Comparison of ENCODE assay signal across 1 cellular context in the genomic region with DNA sequence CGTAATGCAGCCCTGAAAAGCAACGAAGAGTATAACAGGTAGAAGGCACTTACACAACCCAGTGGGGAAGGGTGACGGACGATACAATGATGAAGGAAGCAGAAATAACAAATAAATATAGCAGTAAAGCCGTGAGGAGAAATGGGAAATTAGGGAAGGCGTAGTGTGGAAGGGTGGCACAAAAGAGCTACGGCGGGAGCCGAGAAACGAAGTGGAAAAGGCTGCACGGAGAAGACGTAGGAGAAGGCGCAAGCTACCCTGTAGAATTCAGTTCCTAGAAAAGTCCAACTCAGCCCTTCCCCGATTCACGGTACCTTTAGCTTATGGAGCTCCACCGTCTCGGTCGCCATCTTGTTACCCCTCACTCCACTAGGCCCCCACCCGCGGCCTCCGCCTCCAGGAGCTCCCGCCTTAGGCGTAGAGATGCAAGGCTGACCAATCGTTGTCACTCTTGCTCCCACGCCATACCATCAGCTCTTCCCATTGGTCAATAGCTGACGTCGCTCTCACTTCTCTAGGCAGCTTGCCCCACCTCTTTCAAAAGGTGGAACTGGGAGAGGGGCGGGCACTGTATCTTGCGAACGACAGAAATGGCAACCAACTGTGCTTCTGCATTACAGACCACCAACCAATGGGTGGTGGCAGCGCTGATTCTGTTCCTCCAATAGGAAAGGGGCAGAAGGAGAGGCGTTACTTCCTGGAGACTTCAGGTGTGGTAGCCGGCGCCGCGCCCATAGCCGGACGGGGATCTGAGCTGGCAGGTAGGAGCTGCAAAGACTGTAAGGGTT.
TF ChIP-seq lines count a peak whose summit lies in the region.

A gene with protein sequence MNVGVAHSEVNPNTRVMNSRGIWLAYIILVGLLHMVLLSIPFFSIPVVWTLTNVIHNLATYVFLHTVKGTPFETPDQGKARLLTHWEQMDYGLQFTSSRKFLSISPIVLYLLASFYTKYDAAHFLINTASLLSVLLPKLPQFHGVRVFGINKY (plus strand): TSS at position 690 of the 788 bp plus-strand sequence. CDS start 959 bp downstream, outside the sequence.
A gene with protein sequence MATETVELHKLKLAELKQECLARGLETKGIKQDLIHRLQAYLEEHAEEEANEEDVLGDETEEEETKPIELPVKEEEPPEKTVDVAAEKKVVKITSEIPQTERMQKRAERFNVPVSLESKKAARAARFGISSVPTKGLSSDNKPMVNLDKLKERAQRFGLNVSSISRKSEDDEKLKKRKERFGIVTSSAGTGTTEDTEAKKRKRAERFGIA (minus strand): TSS at position 373 of the 788 bp plus-strand sequence. CDS start 23 bp downstream, at position 350.

TF ChIP-seq in HepG2, 621 proteins besides CTCF, POLR2A, EP300 and RAD21 (continued from another document and continues in another):
- TF ChIP-seq, protein P1, sequence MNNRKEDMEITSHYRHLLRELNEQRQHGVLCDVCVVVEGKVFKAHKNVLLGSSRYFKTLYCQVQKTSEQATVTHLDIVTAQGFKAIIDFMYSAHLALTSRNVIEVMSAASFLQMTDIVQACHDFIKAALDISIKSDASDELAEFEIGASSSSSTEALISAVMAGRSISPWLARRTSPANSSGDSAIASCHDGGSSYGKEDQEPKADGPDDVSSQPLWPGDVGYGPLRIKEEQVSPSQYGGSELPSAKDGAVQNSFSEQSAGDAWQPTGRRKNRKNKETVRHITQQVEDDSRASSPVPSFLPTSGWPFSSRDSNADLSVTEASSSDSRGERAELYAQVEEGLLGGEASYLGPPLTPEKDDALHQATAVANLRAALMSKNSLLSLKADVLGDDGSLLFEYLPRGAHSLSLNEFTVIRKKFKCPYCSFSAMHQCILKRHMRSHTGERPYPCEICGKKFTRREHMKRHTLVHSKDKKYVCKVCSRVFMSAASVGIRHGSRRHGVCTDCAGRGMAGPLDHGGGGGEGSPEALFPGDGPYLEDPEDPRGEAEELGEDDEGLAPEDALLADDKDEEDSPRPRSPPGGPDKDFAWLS (CRISPR knock-in tag; IDR thresholded peaks at IDR 0.05; ENCODE audit: borderline replicate concordance) = no peak
- TF ChIP-seq, protein P2, sequence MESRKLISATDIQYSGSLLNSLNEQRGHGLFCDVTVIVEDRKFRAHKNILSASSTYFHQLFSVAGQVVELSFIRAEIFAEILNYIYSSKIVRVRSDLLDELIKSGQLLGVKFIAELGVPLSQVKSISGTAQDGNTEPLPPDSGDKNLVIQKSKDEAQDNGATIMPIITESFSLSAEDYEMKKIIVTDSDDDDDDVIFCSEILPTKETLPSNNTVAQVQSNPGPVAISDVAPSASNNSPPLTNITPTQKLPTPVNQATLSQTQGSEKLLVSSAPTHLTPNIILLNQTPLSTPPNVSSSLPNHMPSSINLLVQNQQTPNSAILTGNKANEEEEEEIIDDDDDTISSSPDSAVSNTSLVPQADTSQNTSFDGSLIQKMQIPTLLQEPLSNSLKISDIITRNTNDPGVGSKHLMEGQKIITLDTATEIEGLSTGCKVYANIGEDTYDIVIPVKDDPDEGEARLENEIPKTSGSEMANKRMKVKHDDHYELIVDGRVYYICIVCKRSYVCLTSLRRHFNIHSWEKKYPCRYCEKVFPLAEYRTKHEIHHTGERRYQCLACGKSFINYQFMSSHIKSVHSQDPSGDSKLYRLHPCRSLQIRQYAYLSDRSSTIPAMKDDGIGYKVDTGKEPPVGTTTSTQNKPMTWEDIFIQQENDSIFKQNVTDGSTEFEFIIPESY (CRISPR knock-in tag; IDR thresholded peaks at IDR 0.05) = no peak
- TF ChIP-seq, protein P3, sequence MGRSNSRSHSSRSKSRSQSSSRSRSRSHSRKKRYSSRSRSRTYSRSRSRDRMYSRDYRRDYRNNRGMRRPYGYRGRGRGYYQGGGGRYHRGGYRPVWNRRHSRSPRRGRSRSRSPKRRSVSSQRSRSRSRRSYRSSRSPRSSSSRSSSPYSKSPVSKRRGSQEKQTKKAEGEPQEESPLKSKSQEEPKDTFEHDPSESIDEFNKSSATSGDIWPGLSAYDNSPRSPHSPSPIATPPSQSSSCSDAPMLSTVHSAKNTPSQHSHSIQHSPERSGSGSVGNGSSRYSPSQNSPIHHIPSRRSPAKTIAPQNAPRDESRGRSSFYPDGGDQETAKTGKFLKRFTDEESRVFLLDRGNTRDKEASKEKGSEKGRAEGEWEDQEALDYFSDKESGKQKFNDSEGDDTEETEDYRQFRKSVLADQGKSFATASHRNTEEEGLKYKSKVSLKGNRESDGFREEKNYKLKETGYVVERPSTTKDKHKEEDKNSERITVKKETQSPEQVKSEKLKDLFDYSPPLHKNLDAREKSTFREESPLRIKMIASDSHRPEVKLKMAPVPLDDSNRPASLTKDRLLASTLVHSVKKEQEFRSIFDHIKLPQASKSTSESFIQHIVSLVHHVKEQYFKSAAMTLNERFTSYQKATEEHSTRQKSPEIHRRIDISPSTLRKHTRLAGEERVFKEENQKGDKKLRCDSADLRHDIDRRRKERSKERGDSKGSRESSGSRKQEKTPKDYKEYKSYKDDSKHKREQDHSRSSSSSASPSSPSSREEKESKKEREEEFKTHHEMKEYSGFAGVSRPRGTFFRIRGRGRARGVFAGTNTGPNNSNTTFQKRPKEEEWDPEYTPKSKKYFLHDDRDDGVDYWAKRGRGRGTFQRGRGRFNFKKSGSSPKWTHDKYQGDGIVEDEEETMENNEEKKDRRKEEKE (IDR thresholded peaks at IDR 0.05) = no peak
- TF ChIP-seq ZNF44 (CRISPR knock-in tag; IDR thresholded peaks at IDR 0.05) (peak; percentile 75; the same call in 1 of the 2 replicates), IKZF1 (IDR thresholded peaks at IDR 0.05) (no peak), PAWR (CRISPR knock-in tag; IDR thresholded peaks at IDR 0.05; ENCODE audit: borderline replicate concordance) (no peak), SSRP1 (CRISPR knock-in tag; IDR thresholded peaks at IDR 0.05) (peak; percentile 62; the same call in 1 of the 2 replicates), TARDBP (CRISPR knock-in tag; IDR thresholded peaks at IDR 0.05) (0 out of 2 replicates have a peak, but pooled peaks have one; percentile 22), MED8 (CRISPR knock-in tag; IDR thresholded peaks at IDR 0.05; ENCODE audit: insufficient replicate concordance) (no peak), ZNF652 (CRISPR knock-in tag; IDR thresholded peaks at IDR 0.05; ENCODE audit: borderline replicate concordance, low read depth) (no peak; the same call in 1 of the 2 replicates), POGZ (CRISPR knock-in tag; IDR thresholded peaks at IDR 0.05) (no peak; the same call in 1 of the 2 replicates), ETV5 (CRISPR knock-in tag; IDR thresholded peaks at IDR 0.05; ENCODE audit: borderline replicate concordance) (no peak), SKI (IDR thresholded peaks at IDR 0.05; ENCODE audit: partially characterized antibody) (no peak), JUN (CRISPR knock-in tag; IDR thresholded peaks at IDR 0.05) (no peak), ZNF432 (CRISPR knock-in tag; IDR thresholded peaks at IDR 0.05; ENCODE audit: borderline replicate concordance) (no peak), SAFB2 (CRISPR knock-in tag; IDR thresholded peaks at IDR 0.05; ENCODE audit: borderline replicate concordance, low read depth) (peak; percentile 40; the same call in 1 of the 2 replicates), SIX4 (CRISPR knock-in tag; IDR thresholded peaks at IDR 0.05) (0 out of 2 replicates have a peak, but pooled peaks have one; percentile 11), PRPF4 (IDR thresholded peaks at IDR 0.05; ENCODE audit: low read depth, low read length, poor library complexity, severe bottlenecking) (no peak), RBFOX2 (IDR thresholded peaks at IDR 0.05; ENCODE audit: low read depth, low read length) (peak; percentile 54; the same call in 1 of the 2 replicates), KMT2B (CRISPR knock-in tag; IDR thresholded peaks at IDR 0.05) (peak; percentile 79), SNAPC2 (CRISPR knock-in tag; IDR thresholded peaks at IDR 0.05) (no peak), ZNF451 (CRISPR knock-in tag; IDR thresholded peaks at IDR 0.05) (no peak; the same call in 1 of the 2 replicates), ERF (CRISPR knock-in tag; IDR thresholded peaks at IDR 0.05) (no peak; the same call in 1 of the 2 replicates), POLR2AphosphoS2 (IDR thresholded peaks at IDR 0.05; ENCODE audit: low read depth, low read length) (0 out of 2 replicates have a peak, but pooled peaks have one; percentile 42), CREB1 (IDR thresholded peaks at IDR 0.05) (peak; percentile 89), CREB1 (CRISPR knock-in tag; IDR thresholded peaks at IDR 0.05) (peak; percentile 95), KLF16 (CRISPR knock-in tag; IDR thresholded peaks at IDR 0.05) (peak in 1 of 2 experiments; percentile 69; a peak in 1 of 4 replicates), ZNF510 (CRISPR knock-in tag; IDR thresholded peaks at IDR 0.05; ENCODE audit: low read depth) (no peak), TCF7L2 (IDR thresholded peaks at IDR 0.05; ENCODE audit: low read depth, low read length) (no peak), RXRB (CRISPR knock-in tag; IDR thresholded peaks at IDR 0.05; ENCODE audit: borderline replicate concordance) (0 out of 2 replicates have a peak, but pooled peaks have one; percentile 8), TBX2 (CRISPR knock-in tag; IDR thresholded peaks at IDR 0.05; ENCODE audit: borderline replicate concordance) (peak; percentile 75), ZNF234 (CRISPR knock-in tag; conservative IDR thresholded peaks at IDR 0.05) (no peak), ZSCAN31 (CRISPR knock-in tag; IDR thresholded peaks at IDR 0.05; ENCODE audit: low read depth) (0 out of 2 replicates have a peak, but pooled peaks have one; percentile 58), MIER2 (CRISPR knock-in tag; IDR thresholded peaks at IDR 0.05) (no peak), ZC3H4 (CRISPR knock-in tag; IDR thresholded peaks at IDR 0.05; ENCODE audit: borderline replicate concordance) (no peak), ZNF761 (CRISPR knock-in tag; conservative IDR thresholded peaks at IDR 0.05) (no peak), ELF1 (CRISPR knock-in tag; IDR thresholded peaks at IDR 0.05) (peak; percentile 89), HNF4G (IDR thresholded peaks at IDR 0.05; ENCODE audit: borderline replicate concordance, low read depth, low read length) (no peak), HNF4G (CRISPR knock-in tag; IDR thresholded peaks at IDR 0.05; ENCODE audit: borderline replicate concordance, low read depth) (no peak), NFE2 (CRISPR knock-in tag; IDR thresholded peaks at IDR 0.05) (no peak)
- TF ChIP-seq, protein P4, sequence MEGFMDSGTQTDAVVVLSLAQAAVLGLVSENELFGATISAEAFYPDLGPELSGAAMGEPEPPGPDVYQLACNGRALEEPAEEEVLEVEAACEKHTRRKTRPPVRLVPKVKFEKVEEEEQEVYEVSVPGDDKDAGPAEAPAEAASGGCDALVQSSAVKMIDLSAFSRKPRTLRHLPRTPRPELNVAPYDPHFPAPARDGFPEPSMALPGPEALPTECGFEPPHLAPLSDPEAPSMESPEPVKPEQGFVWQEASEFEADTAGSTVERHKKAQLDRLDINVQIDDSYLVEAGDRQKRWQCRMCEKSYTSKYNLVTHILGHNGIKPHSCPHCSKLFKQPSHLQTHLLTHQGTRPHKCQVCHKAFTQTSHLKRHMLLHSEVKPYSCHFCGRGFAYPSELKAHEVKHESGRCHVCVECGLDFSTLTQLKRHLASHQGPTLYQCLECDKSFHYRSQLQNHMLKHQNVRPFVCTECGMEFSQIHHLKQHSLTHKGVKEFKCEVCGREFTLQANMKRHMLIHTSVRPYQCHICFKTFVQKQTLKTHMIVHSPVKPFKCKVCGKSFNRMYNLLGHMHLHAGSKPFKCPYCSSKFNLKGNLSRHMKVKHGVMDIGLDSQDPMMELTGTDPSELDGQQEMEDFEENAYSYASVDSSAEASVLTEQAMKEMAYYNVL (CRISPR knock-in tag; IDR thresholded peaks at IDR 0.05; ENCODE audit: borderline replicate concordance) = no peak
- TF ChIP-seq, protein P5, sequence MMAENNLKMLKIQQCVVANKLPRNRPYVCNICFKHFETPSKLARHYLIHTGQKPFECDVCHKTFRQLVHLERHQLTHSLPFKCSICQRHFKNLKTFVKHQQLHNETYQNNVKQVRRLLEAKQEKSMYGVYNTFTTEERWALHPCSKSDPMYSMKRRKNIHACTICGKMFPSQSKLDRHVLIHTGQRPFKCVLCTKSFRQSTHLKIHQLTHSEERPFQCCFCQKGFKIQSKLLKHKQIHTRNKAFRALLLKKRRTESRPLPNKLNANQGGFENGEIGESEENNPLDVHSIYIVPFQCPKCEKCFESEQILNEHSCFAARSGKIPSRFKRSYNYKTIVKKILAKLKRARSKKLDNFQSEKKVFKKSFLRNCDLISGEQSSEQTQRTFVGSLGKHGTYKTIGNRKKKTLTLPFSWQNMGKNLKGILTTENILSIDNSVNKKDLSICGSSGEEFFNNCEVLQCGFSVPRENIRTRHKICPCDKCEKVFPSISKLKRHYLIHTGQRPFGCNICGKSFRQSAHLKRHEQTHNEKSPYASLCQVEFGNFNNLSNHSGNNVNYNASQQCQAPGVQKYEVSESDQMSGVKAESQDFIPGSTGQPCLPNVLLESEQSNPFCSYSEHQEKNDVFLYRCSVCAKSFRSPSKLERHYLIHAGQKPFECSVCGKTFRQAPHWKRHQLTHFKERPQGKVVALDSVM (CRISPR knock-in tag; IDR thresholded peaks at IDR 0.05) = no peak
- TF ChIP-seq, protein P6, sequence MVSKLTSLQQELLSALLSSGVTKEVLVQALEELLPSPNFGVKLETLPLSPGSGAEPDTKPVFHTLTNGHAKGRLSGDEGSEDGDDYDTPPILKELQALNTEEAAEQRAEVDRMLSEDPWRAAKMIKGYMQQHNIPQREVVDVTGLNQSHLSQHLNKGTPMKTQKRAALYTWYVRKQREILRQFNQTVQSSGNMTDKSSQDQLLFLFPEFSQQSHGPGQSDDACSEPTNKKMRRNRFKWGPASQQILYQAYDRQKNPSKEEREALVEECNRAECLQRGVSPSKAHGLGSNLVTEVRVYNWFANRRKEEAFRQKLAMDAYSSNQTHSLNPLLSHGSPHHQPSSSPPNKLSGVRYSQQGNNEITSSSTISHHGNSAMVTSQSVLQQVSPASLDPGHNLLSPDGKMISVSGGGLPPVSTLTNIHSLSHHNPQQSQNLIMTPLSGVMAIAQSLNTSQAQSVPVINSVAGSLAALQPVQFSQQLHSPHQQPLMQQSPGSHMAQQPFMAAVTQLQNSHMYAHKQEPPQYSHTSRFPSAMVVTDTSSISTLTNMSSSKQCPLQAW (CRISPR knock-in tag; IDR thresholded peaks at IDR 0.05) = peak; percentile 57; the same call in 1 of the 2 replicates
- TF ChIP-seq, protein P7, sequence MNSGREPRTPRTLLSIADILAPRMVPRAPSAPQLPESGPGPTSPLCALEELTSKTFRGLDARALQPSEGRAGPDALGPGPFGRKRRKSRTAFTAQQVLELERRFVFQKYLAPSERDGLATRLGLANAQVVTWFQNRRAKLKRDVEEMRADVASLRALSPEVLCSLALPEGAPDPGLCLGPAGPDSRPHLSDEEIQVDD (CRISPR knock-in tag; IDR thresholded peaks at IDR 0.05; ENCODE audit: borderline replicate concordance) = no peak; the same call in 1 of the 2 replicates
